ENCODE assay signal across 23 cellular contexts in genomic region chr2:217160103-217160502, GRCh38.
DNase-seq lines count a peak whose midpoint lies in the region; ATAC-seq, FAIRE-seq and TF ChIP-seq lines count a peak whose summit lies in the region.
"Had no signal": no experiment of that assay in that cellular context is flagged by ENCODE, and none has a peak within 500 bp of the region (broad histone marks: within the 10 kb centered on the region; RNA-seq: fewer than 3 reads in every experiment).

No MANE protein-coding gene starts in this region.

- no peaks in the 10 kb centered on the region for H3K9me3 Mint-ChIP-seq in stimulated activated naive CD8-positive, alpha-beta T cell treated with anti-CD3 and anti-CD28 coated beads, Interleukin-15, amount 100 ng/mL, for 72 hours

- no peak overlapping the region for H3K27ac Mint-ChIP-seq in stimulated activated naive CD8-positive, alpha-beta T cell treated with anti-CD3 and anti-CD28 coated beads, Interleukin-15, amount 100 ng/mL, for 72 hours
- H3K27ac Mint-ChIP-seq: B cell had no signal

- H3K4me3 Mint-ChIP-seq in stimulated activated naive CD8-positive, alpha-beta T cell treated with anti-CD3 and anti-CD28 coated beads, Interleukin-15, amount 100 ng/mL, for 72 hours: no peak overlapping the region
- H3K4me3 Mint-ChIP-seq: B cell had no signal

- DNase-seq in A172 (ENCODE audit: low spot score) (peak; percentile 74), HS-5 (ENCODE audit: low read depth) (peak; percentile 6), iris pigment epithelial cell (ENCODE audit: low read depth) (peak; percentile 79), HK-2 (ENCODE audit: unreplicated experiment) (no peak), GM12891 (ENCODE audit: insufficient read length, low spot score) (no peak)
- no peak for DNase-seq in activated CD4-positive, alpha-beta T cell treated with anti-CD3 and anti-CD28 coated beads for 4 hours
- no peak for DNase-seq in stimulated activated naive CD8-positive, alpha-beta T cell treated with anti-CD3 and anti-CD28 coated beads, Interleukin-15, amount 100 ng/mL, for 72 hours
- DNase-seq: 8988T; activated CD4-positive, CD25-positive, alpha-beta regulatory T cell treated with anti-CD3 and anti-CD28 coated beads, Interleukin-2, amount 50 U/mL, for 72 hours; activated naive CD4-positive, alpha-beta T cell treated with anti-CD3 and anti-CD28 coated beads, Interleukin-2, amount 50 U/mL, for 16 hours; activated T-cell treated with anti-CD3 and anti-CD28 coated beads, Interleukin-2, amount 50 U/mL, for 48 hours; aorta; Caco-2; cerebellar nuclear complex; esophagus squamous epithelium; left ventricle myocardium inferior; NCI-H1417 treated with DMSO at 0.1 percent for 48 hours; NCI-H510A treated with DMSO at 0.1 percent for 48 hours; NK-92 treated with Interleukin-12 subunit alpha and Interleukin-12 subunit beta, amount 100 ng/mL, for 24 hours; Peyer's patch had no signal

- FAIRE-seq in GM12891 (lab: Jason Lieb, UNC): no peak
- FAIRE-seq: GM18507 had no signal

- TF ChIP-seq POLR2A in GM12891 (IDR thresholded peaks at IDR 0.05; ENCODE audit: low read depth, low read length): no peak

- peaks cover 6% of the 10 kb centered on the region for H3K27me3 Mint-ChIP-seq in stimulated activated naive CD8-positive, alpha-beta T cell treated with anti-CD3 and anti-CD28 coated beads, Interleukin-15, amount 100 ng/mL, for 72 hours

- peak; percentile 44 for ATAC-seq in SK-N-SH treated with all-trans-retinoic acid at 6 μM for 48 hours
- no peak for ATAC-seq in stimulated activated naive CD8-positive, alpha-beta T cell treated with anti-CD3 and anti-CD28 coated beads, Interleukin-15, amount 100 ng/mL, for 72 hours

- peaks cover 23% of the 10 kb centered on the region for H3K4me1 Mint-ChIP-seq in stimulated activated naive CD8-positive, alpha-beta T cell treated with anti-CD3 and anti-CD28 coated beads, Interleukin-15, amount 100 ng/mL, for 72 hours
- H3K4me1 Mint-ChIP-seq: B cell had no signal

TF ChIP-seq in SK-N-SH treated with all-trans-retinoic acid at 6 μM for 48 hours, 23 proteins besides CTCF, POLR2A, EP300 and RAD21 (continues in another document):
- TF ChIP-seq TCF4 (CRISPR knock-in tag; IDR thresholded peaks at IDR 0.05; ENCODE audit: borderline replicate concordance) (no peak), POU6F1 (CRISPR knock-in tag; IDR thresholded peaks at IDR 0.05; ENCODE audit: borderline replicate concordance, low read depth) (no peak), ZNF565 (CRISPR knock-in tag; conservative IDR thresholded peaks at IDR 0.05; ENCODE audit: low read depth) (no peak), PPARA (CRISPR knock-in tag; IDR thresholded peaks at IDR 0.05; ENCODE audit: borderline replicate concordance) (no peak), OSR1 (CRISPR knock-in tag; IDR thresholded peaks at IDR 0.05) (no peak), PATZ1 (CRISPR knock-in tag; IDR thresholded peaks at IDR 0.05; ENCODE audit: borderline replicate concordance) (no peak), CSRNP3 (CRISPR knock-in tag; IDR thresholded peaks at IDR 0.05) (no peak), ZC3H10 (CRISPR knock-in tag; IDR thresholded peaks at IDR 0.05) (0 out of 2 replicates have a peak, but pooled peaks have one; percentile 17)

TF ChIP-seq in GM12891, 5 proteins besides CTCF, POLR2A, EP300 and RAD21:
- no peak for TF ChIP-seq SPI1 (IDR thresholded peaks at IDR 0.05; ENCODE audit: low read depth, low read length)
- no peak for TF ChIP-seq POU2F2 (IDR thresholded peaks at IDR 0.05; ENCODE audit: low read depth, low read length)
- no peak for TF ChIP-seq PAX5 (IDR thresholded peaks at IDR 0.05; ENCODE audit: insufficient read depth, low read length, severe bottlenecking)
- no peak for TF ChIP-seq TAF1 (IDR thresholded peaks at IDR 0.05; ENCODE audit: low read depth, low read length)
- TF ChIP-seq POLR2AphosphoS5 (IDR thresholded peaks at IDR 0.05; ENCODE audit: low read depth, low read length): no peak

Comparison
In these comparisons a context has a peak if more than half of its experiments do, and no peak if none do; other contexts are left out.
1. DNase-seq: peak in A172 (single experiment), HS-5 (single experiment) and iris pigment epithelial cell (single experiment); none in activated CD4-positive, alpha-beta T cell treated with anti-CD3 and anti-CD28 coated beads for 4 hours (0 of 2), stimulated activated naive CD8-positive, alpha-beta T cell treated with anti-CD3 and anti-CD28 coated beads, Interleukin-15, amount 100 ng/mL, for 72 hours (0 of 2), HK-2 (single experiment) and GM12891 (single experiment).